In genomic region chr14:65832431-65833253, GRCh38 we compare ENCODE assay signal across 9 cellular contexts.
DNase-seq lines count a peak whose midpoint lies in the region; ATAC-seq and TF ChIP-seq lines count a peak whose summit lies in the region.
"Had no signal": no experiment of that assay in that cellular context is flagged by ENCODE, and none has a peak within 500 bp of the region (broad histone marks: within the 10 kb centered on the region; RNA-seq: fewer than 3 reads in every experiment).

No MANE protein-coding gene starts in this region.

- no peaks in the 10 kb centered on the region for H3K27me3 Mint-ChIP-seq in activated CD8-positive, alpha-beta T cell treated with anti-CD3 and anti-CD28 coated beads for 36 hours
- H3K27me3 Mint-ChIP-seq: activated naive CD4-positive, alpha-beta T cell treated with anti-CD3 and anti-CD28 coated beads, Interleukin-2, amount 50 U/mL, for 24 hours had no signal

- no peaks in the 10 kb centered on the region for H3K9me3 ChIP-seq in BE2C

- peak; percentile 47 for TF ChIP-seq CTCF in BE2C (IDR thresholded peaks at IDR 0.05; ENCODE audit: low read depth, low read length)
- peak; percentile 33 for TF ChIP-seq CTCF in activated CD8-positive, alpha-beta T cell treated with anti-CD3 and anti-CD28 coated beads for 36 hours (IDR thresholded peaks at IDR 0.05)

- intact Hi-C loops in activated CD8-positive, alpha-beta T cell treated with anti-CD3 and anti-CD28 coated beads for 36 hours (cut with micrococcal nuclease), result no loop called here

- H3K27me3 ChIP-seq in BE2C (peaks cover 11% of the 10 kb centered on the region; the same call in 1 of the 2 replicates), H7 (ENCODE audit: control insufficient read depth, insufficient read depth, low read length) (no peaks in the 10 kb centered on the region)

- CTCF ChIA-PET in activated CD8-positive, alpha-beta T cell treated with anti-CD3 and anti-CD28 coated beads for 36 hours (lab: Charles Lee), result interaction anchor here (0.8 to 2.9 kb wide), 10 partner anchors 8 to 669 kb away, joined by 3 to 19 read pairs (median 3); no protein-coding TSS in a partner anchor

- H3K36me3 ChIP-seq in BE2C (no peaks in the 10 kb centered on the region), H7 (replicated peaks; ENCODE audit: control insufficient read depth, insufficient read depth, low read length) (no peaks in the 10 kb centered on the region)

- no peak for ATAC-seq in activated CD8-positive, alpha-beta T cell treated with anti-CD3 and anti-CD28 coated beads for 36 hours
- ATAC-seq in HG02852 (IDR thresholded peaks at IDR 0.05; ENCODE audit: unreplicated experiment), result no peak

- H3K4me3 Mint-ChIP-seq in activated CD8-positive, alpha-beta T cell treated with anti-CD3 and anti-CD28 coated beads for 36 hours, result no peak overlapping the region
- H3K4me3 Mint-ChIP-seq: activated naive CD4-positive, alpha-beta T cell treated with anti-CD3 and anti-CD28 coated beads, Interleukin-2, amount 50 U/mL, for 24 hours had no signal

- peaks cover 24% of the 10 kb centered on the region for H3K4me1 Mint-ChIP-seq in activated CD8-positive, alpha-beta T cell treated with anti-CD3 and anti-CD28 coated beads for 36 hours (ENCODE audit: low read depth)

- H3K9me3 Mint-ChIP-seq in activated CD8-positive, alpha-beta T cell treated with anti-CD3 and anti-CD28 coated beads for 36 hours, result no peaks in the 10 kb centered on the region
- H3K9me3 Mint-ChIP-seq: activated naive CD4-positive, alpha-beta T cell treated with anti-CD3 and anti-CD28 coated beads, Interleukin-2, amount 50 U/mL, for 24 hours had no signal

- no peak overlapping the region for H3K4me3 ChIP-seq in BE2C (ENCODE audit: low read depth, low read length)
- no peak overlapping the region for H3K4me3 ChIP-seq in H7 (ENCODE audit: insufficient read depth, low read depth, low read length)

- no peak for DNase-seq in BE2C
- peak; percentile 60 for DNase-seq in H7
- DNase-seq in activated CD8-positive, alpha-beta T cell treated with anti-CD3 and anti-CD28 coated beads for 36 hours, result no peak
- DNase-seq in left kidney (ENCODE audit: low read depth, low spot score), result peak; percentile 37
- no peak for DNase-seq in GM19238 (ENCODE audit: insufficient read length, low spot score)
- no peak for DNase-seq in amygdala (lab: John Stamatoyannopoulos, UW)
- DNase-seq in anterior cingulate cortex (lab: John Stamatoyannopoulos, UW), result no peak

- no peak overlapping the region for H3K27ac Mint-ChIP-seq in activated CD8-positive, alpha-beta T cell treated with anti-CD3 and anti-CD28 coated beads for 36 hours

- POLR2A ChIA-PET in activated CD8-positive, alpha-beta T cell treated with anti-CD3 and anti-CD28 coated beads for 36 hours (lab: Charles Lee), result interaction anchor here (0.6 kb wide), 1 partner anchor 77 kb away, joined by 4 read pairs; no protein-coding TSS in a partner anchor

- H3K4me1 ChIP-seq in BE2C, result no peaks in the 10 kb centered on the region

- H3K36me3 Mint-ChIP-seq in activated CD8-positive, alpha-beta T cell treated with anti-CD3 and anti-CD28 coated beads for 36 hours (ENCODE audit: low read depth), result no peaks in the 10 kb centered on the region

Comparison
In these comparisons a context has a peak if more than half of its experiments do, and no peak if none do; other contexts are left out.
1. DNase-seq: peak in H7 (single experiment) and left kidney (single experiment); none in BE2C (single experiment), activated CD8-positive, alpha-beta T cell treated with anti-CD3 and anti-CD28 coated beads for 36 hours (single experiment), GM19238 (single experiment), amygdala (0 of 56) and anterior cingulate cortex (0 of 58).